In the genomic region with DNA sequence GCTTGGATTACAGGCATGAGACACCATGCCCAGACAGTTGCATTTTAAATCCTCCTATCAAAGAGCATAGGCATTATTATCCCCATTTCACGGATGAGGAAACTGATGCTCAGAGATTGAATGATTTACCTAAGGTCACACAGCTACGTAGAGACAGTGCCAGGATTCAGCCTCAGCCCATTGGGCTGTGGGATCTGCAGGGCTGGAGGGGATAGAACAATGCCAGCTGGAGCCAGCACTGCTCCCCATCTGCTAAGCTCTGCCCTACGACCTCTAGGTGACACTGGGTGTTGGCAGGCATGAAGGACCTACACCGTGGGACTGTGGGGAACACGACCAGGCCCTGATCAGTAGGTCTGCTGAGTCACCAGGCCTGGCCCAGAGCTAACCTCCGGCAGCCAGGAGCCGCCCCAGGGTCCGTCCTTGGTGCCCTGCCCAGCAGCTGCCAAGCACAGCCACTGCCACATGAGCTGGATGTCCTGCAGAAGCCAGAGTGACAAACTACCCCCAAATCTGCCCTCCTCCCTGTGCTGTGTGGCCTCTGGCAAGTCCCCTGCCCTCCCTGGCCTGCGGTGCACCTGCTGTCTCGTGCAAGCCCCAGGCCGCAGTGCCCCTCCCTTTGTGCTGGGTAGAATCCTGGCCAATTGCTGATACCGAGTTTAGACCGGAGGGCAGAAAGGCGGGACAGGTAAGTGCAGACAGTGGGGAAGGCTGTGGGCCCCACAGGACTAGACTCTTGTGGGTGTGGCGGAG, we compare ENCODE assay signal across 15 cellular contexts. TPM values are rescaled to one million over a fixed set of nuclear protein-coding genes. Genes with fewer than 3 reads are reported as not detected.
DNase-seq lines count a peak whose midpoint lies in the region; ATAC-seq lines count a peak whose summit lies in the region.
"Had no signal": no experiment of that assay in that cellular context is flagged by ENCODE, and none has a peak within 500 bp of the region (broad histone marks: within the 10 kb centered on the region; RNA-seq: fewer than 3 reads in every experiment).

No MANE protein-coding gene starts in this region.

- no peak overlapping the region for H3K27ac Mint-ChIP-seq in natural killer cell treated with Interleukin-12 subunit alpha and Interleukin-12 subunit beta and Interleukin-15 and Interleukin-18, amount 100 ng/mL, for 72 hours
- H3K27ac Mint-ChIP-seq: activated T-cell treated with anti-CD3 and anti-CD28 coated beads, Interleukin-2, amount 50 U/mL, for 24 hours had no signal

- intact Hi-C loops in left cardiac atrium (cut with DNase I): loop anchor here (10.0 kb wide), 2 partner anchors 189 to 199 kb away; partner anchors contain the start of gene SLC9A8 (in 1 of the 2)

- H3K27me3 ChIP-seq in skeletal muscle tissue (ENCODE audit: control insufficient read depth in 3 of 3, insufficient read depth in 3 of 3, low read length in 3 of 3): no peaks in the 10 kb centered on the region

- peak overlapping the region; percentile 64 for H3K27ac ChIP-seq in skeletal muscle tissue (ENCODE audit: low read depth, low read length)
- H3K27ac ChIP-seq: parathyroid adenoma had no signal

- H3K9ac ChIP-seq in skeletal muscle tissue (ENCODE audit: low read depth in 1 of 3, low read length in 3 of 3): peak overlapping the region in 2 of 3 donors; percentile 12 to 60
- H3K9ac ChIP-seq: parathyroid adenoma, SK-N-SH had no signal

- H3K4me3 ChIP-seq in skeletal muscle tissue (ENCODE audit: low read length in 3 of 3): no peak overlapping the region

- H3K36me3 ChIP-seq in skeletal muscle tissue (ENCODE audit: control insufficient read depth in 3 of 3, insufficient read depth in 3 of 3, low read length in 3 of 3): no peaks in the 10 kb centered on the region

- peak; percentile 32 to 88 for ATAC-seq in left cardiac atrium
- no peak for ATAC-seq in natural killer cell treated with Interleukin-12 subunit alpha and Interleukin-12 subunit beta and Interleukin-15 and Interleukin-18, amount 100 ng/mL, for 72 hours

- H3K9me3 ChIP-seq in skeletal muscle tissue (ENCODE audit: control insufficient read depth in 3 of 3, low read length in 3 of 3): peaks cover 0 to 2% (median 0%) of the 10 kb centered on the region in 3 donors
- H3K9me3 ChIP-seq: SK-N-SH had no signal

- no peaks in the 10 kb centered on the region for H3K9me3 Mint-ChIP-seq in natural killer cell treated with Interleukin-12 subunit alpha and Interleukin-12 subunit beta and Interleukin-15 and Interleukin-18, amount 100 ng/mL, for 72 hours
- H3K9me3 Mint-ChIP-seq: activated T-cell treated with anti-CD3 and anti-CD28 coated beads, Interleukin-2, amount 50 U/mL, for 24 hours had no signal

- H3K4me1 ChIP-seq in skeletal muscle tissue (ENCODE audit: control insufficient read depth in 3 of 3, insufficient read depth in 3 of 3, low read length in 3 of 3): peaks cover 15 to 27% (median 24%) of the 10 kb centered on the region in 3 donors

- DNase-seq in H4 (ENCODE audit: low spot score) (peak; percentile 70), RPMI8226 (peak; percentile 95), left cardiac atrium (peak; percentile 57), NCI-H1417 treated with DMSO at 0.1 percent for 48 hours (lab: John Stamatoyannopoulos, UW) (no peak)
- no peak for DNase-seq in natural killer cell treated with Interleukin-12 subunit alpha and Interleukin-12 subunit beta and Interleukin-15 and Interleukin-18, amount 100 ng/mL, for 72 hours (ENCODE audit: low spot score)
- DNase-seq in activated T-cell treated with anti-CD3 and anti-CD28 coated beads, Interleukin-2, amount 50 U/mL, for 48 hours: no peak
- no peak for DNase-seq in activated effector memory CD4-positive, alpha-beta T cell treated with anti-CD3 and anti-CD28 coated beads, Interleukin-2, amount 50 U/mL, for 16 hours
- DNase-seq: activated CD4-positive, CD25-positive, alpha-beta regulatory T cell; activated T-cell treated with anti-CD3 and anti-CD28 coated beads, Interleukin-2, amount 50 U/mL, for 24 hours; glutamatergic neuron; NCI-H1417; NCI-H524 treated with DMSO at 0.1 percent for 48 hours; SK-N-SH had no signal

- H3K36me3 Mint-ChIP-seq in natural killer cell treated with Interleukin-12 subunit alpha and Interleukin-12 subunit beta and Interleukin-15 and Interleukin-18, amount 100 ng/mL, for 72 hours: no peaks in the 10 kb centered on the region

- H3K27me3 Mint-ChIP-seq in natural killer cell treated with Interleukin-12 subunit alpha and Interleukin-12 subunit beta and Interleukin-15 and Interleukin-18, amount 100 ng/mL, for 72 hours: no peaks in the 10 kb centered on the region

- H3K4me3 Mint-ChIP-seq in natural killer cell treated with Interleukin-12 subunit alpha and Interleukin-12 subunit beta and Interleukin-15 and Interleukin-18, amount 100 ng/mL, for 72 hours: no peak overlapping the region
- H3K4me3 Mint-ChIP-seq: activated T-cell treated with anti-CD3 and anti-CD28 coated beads, Interleukin-2, amount 50 U/mL, for 24 hours had no signal

- peaks cover 4 to 8% of the 10 kb centered on the region in 2 donors for H3K4me1 Mint-ChIP-seq in natural killer cell treated with Interleukin-12 subunit alpha and Interleukin-12 subunit beta and Interleukin-15 and Interleukin-18, amount 100 ng/mL, for 72 hours (ENCODE audit: low read depth in 2 of 2)

RNA-seq across cellular contexts. Expression of gene PTGIS, which starts 47.6 kb away (rescaled TPM):
- not detected in 2 replicates for total RNA-seq in H4 (2014; rRNA removed; shearing (Covaris generic))
- total RNA-seq in left cardiac atrium: 100 to 1,000 TPM in 1 of 2 donors, 10 to 100 TPM in 1; 45.2 to 124 TPM
- 25.6 TPM for total RNA-seq in skeletal muscle tissue
- total RNA-seq in natural killer cell treated with Interleukin-12 subunit alpha and Interleukin-12 subunit beta and Interleukin-15 and Interleukin-18, amount 100 ng/mL, for 72 hours: under 1 TPM in 1 of 2 donors, not detected in 1; 0.08 TPM

Comparison
In these comparisons a context has a peak if more than half of its experiments do, and no peak if none do; other contexts are left out.
1. DNase-seq: peak in H4 (single experiment), RPMI8226 (single experiment) and left cardiac atrium (single experiment); none in natural killer cell treated with Interleukin-12 subunit alpha and Interleukin-12 subunit beta and Interleukin-15 and Interleukin-18, amount 100 ng/mL, for 72 hours (single experiment), activated T-cell treated with anti-CD3 and anti-CD28 coated beads, Interleukin-2, amount 50 U/mL, for 48 hours (0 of 2), activated effector memory CD4-positive, alpha-beta T cell treated with anti-CD3 and anti-CD28 coated beads, Interleukin-2, amount 50 U/mL, for 16 hours (single experiment) and NCI-H1417 treated with DMSO at 0.1 percent for 48 hours (single experiment).
2. ATAC-seq: peak in left cardiac atrium (2 of 2); none in natural killer cell treated with Interleukin-12 subunit alpha and Interleukin-12 subunit beta and Interleukin-15 and Interleukin-18, amount 100 ng/mL, for 72 hours (0 of 2).
3. RNA of gene PTGIS, which starts 47.6 kb away (total RNA-seq): 45.2 to 124 TPM in left cardiac atrium and 25.6 TPM in skeletal muscle tissue (single experiment); 0.08 TPM in natural killer cell treated with Interleukin-12 subunit alpha and Interleukin-12 subunit beta and Interleukin-15 and Interleukin-18, amount 100 ng/mL, for 72 hours and not detected in H4; every median in the first group is over 10 times any median in the second.